ENCODE assay signal across 1 cellular context in genomic region chr19:35155441-35155840, GRCh38.
TF ChIP-seq lines count a peak whose summit lies in the region.

No MANE protein-coding gene starts in this region.

TF ChIP-seq in SK-N-SH, 30 proteins besides CTCF, POLR2A, EP300 and RAD21 (continued from another document):
- TF ChIP-seq ZBTB33 (IDR thresholded peaks at IDR 0.05; ENCODE audit: borderline replicate concordance, low read depth) (no peak), SIN3A (IDR thresholded peaks at IDR 0.05; ENCODE audit: borderline replicate concordance, low read depth, low read length) (no peak), YY1 (IDR thresholded peaks at IDR 0.05; ENCODE audit: low read depth) (no peak), MEF2A (IDR thresholded peaks at IDR 0.05; ENCODE audit: borderline replicate concordance, low read depth) (no peak), GABPA (IDR thresholded peaks at IDR 0.05; ENCODE audit: low read depth) (no peak)
